1 cellular context compared by ENCODE assay signal in the genomic region with DNA sequence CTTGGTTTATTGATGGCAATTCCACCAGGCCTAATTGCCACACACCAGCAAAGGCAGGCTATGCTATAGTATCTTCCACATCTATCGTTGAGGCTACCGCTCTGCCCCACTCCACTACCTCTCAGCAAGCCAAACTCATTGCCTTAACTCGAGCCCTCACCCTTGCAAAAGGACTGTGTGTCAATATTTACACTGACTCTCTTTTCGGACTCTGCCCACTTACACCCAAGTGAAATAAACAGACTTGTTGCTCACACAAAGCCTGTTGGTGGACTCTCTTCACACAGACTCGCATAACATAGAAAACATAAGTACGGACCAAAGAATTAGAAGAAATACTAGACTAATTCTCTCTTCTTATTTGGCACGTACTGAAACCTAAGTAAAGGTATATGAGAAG.
TF ChIP-seq lines count a peak whose summit lies in the region.
"Not testable (repeated sequence)": the region's sequence is repeated elsewhere in the genome, so short reads cannot be mapped to it uniquely, and the experiment has no call there.

No MANE protein-coding gene starts in this region.

TF ChIP-seq in HepG2, 621 proteins besides CTCF, POLR2A, EP300 and RAD21 (continued from another document and continues in another):
- TF ChIP-seq, protein P1, sequence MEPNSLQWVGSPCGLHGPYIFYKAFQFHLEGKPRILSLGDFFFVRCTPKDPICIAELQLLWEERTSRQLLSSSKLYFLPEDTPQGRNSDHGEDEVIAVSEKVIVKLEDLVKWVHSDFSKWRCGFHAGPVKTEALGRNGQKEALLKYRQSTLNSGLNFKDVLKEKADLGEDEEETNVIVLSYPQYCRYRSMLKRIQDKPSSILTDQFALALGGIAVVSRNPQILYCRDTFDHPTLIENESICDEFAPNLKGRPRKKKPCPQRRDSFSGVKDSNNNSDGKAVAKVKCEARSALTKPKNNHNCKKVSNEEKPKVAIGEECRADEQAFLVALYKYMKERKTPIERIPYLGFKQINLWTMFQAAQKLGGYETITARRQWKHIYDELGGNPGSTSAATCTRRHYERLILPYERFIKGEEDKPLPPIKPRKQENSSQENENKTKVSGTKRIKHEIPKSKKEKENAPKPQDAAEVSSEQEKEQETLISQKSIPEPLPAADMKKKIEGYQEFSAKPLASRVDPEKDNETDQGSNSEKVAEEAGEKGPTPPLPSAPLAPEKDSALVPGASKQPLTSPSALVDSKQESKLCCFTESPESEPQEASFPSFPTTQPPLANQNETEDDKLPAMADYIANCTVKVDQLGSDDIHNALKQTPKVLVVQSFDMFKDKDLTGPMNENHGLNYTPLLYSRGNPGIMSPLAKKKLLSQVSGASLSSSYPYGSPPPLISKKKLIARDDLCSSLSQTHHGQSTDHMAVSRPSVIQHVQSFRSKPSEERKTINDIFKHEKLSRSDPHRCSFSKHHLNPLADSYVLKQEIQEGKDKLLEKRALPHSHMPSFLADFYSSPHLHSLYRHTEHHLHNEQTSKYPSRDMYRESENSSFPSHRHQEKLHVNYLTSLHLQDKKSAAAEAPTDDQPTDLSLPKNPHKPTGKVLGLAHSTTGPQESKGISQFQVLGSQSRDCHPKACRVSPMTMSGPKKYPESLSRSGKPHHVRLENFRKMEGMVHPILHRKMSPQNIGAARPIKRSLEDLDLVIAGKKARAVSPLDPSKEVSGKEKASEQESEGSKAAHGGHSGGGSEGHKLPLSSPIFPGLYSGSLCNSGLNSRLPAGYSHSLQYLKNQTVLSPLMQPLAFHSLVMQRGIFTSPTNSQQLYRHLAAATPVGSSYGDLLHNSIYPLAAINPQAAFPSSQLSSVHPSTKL (CRISPR knock-in tag; IDR thresholded peaks at IDR 0.05): peak; percentile 96
- TF ChIP-seq, protein P2, sequence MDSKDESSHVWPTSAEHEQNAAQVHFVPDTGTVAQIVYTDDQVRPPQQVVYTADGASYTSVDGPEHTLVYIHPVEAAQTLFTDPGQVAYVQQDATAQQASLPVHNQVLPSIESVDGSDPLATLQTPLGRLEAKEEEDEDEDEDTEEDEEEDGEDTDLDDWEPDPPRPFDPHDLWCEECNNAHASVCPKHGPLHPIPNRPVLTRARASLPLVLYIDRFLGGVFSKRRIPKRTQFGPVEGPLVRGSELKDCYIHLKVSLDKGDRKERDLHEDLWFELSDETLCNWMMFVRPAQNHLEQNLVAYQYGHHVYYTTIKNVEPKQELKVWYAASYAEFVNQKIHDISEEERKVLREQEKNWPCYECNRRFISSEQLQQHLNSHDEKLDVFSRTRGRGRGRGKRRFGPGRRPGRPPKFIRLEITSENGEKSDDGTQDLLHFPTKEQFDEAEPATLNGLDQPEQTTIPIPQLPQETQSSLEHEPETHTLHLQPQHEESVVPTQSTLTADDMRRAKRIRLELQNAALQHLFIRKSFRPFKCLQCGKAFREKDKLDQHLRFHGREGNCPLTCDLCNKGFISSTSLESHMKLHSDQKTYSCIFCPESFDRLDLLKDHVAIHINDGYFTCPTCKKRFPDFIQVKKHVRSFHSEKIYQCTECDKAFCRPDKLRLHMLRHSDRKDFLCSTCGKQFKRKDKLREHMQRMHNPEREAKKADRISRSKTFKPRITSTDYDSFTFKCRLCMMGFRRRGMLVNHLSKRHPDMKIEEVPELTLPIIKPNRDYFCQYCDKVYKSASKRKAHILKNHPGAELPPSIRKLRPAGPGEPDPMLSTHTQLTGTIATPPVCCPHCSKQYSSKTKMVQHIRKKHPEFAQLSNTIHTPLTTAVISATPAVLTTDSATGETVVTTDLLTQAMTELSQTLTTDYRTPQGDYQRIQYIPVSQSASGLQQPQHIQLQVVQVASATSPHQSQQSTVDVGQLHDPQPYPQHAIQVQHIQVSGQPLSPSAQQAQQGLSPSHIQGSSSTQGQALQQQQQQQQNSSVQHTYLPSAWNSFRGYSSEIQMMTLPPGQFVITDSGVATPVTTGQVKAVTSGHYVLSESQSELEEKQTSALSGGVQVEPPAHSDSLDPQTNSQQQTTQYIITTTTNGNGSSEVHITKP (CRISPR knock-in tag; IDR thresholded peaks at IDR 0.05; ENCODE audit: low read depth): 0 out of 2 replicates have a peak, but pooled peaks have one; percentile 50
- 0 out of 2 replicates have a peak, but pooled peaks have one; percentile 29 for TF ChIP-seq JUND (CRISPR knock-in tag; IDR thresholded peaks at IDR 0.05)
- peak; percentile 52; the same call in 1 of the 2 replicates for TF ChIP-seq CEBPB (IDR thresholded peaks at IDR 0.05; ENCODE audit: borderline replicate concordance, low read depth, low read length)
- peak; percentile 24; the same call in 1 of the 2 replicates for TF ChIP-seq ZNF670 (CRISPR knock-in tag; IDR thresholded peaks at IDR 0.05; ENCODE audit: borderline replicate concordance)
- TF ChIP-seq KAT7 (CRISPR knock-in tag; IDR thresholded peaks at IDR 0.05; ENCODE audit: borderline replicate concordance): 0 out of 2 replicates have a peak, but pooled peaks have one; percentile 52
- peak; percentile 68; the same call in 1 of the 2 replicates for TF ChIP-seq ZMAT3 (CRISPR knock-in tag; conservative IDR thresholded peaks at IDR 0.05)
- TF ChIP-seq ZNF335 (CRISPR knock-in tag; IDR thresholded peaks at IDR 0.05): 0 out of 2 replicates have a peak, but pooled peaks have one; percentile 21
- TF ChIP-seq ZNF644 (CRISPR knock-in tag; IDR thresholded peaks at IDR 0.05; ENCODE audit: low read depth): peak; percentile 96
- TF ChIP-seq ELF3 (CRISPR knock-in tag; IDR thresholded peaks at IDR 0.05): peak; percentile 61; the same call in 1 of the 2 replicates
- 0 out of 2 replicates have a peak, but pooled peaks have one; percentile 40 for TF ChIP-seq KLF12 (CRISPR knock-in tag; IDR thresholded peaks at IDR 0.05; ENCODE audit: borderline replicate concordance)
- TF ChIP-seq ZNF772 (CRISPR knock-in tag; IDR thresholded peaks at IDR 0.05): peak; percentile 84
- TF ChIP-seq ZNF24 (IDR thresholded peaks at IDR 0.05): 0 out of 2 replicates have a peak, but pooled peaks have one; percentile 17
- peak; percentile 63; the same call in 1 of the 2 replicates for TF ChIP-seq GATA4 (IDR thresholded peaks at IDR 0.05; ENCODE audit: borderline replicate concordance, low read depth)
- TF ChIP-seq ZNF292 (CRISPR knock-in tag; IDR thresholded peaks at IDR 0.05; ENCODE audit: borderline replicate concordance, low read depth): peak; percentile 18; the same call in 1 of the 2 replicates
- peak; percentile 71; the same call in 1 of the 2 replicates for TF ChIP-seq HOXA3 (CRISPR knock-in tag; IDR thresholded peaks at IDR 0.05)
- TF ChIP-seq SP5 (CRISPR knock-in tag; IDR thresholded peaks at IDR 0.05; ENCODE audit: borderline replicate concordance, low read depth): peak; percentile 71; the same call in 1 of the 2 replicates
- TF ChIP-seq GABPA (IDR thresholded peaks at IDR 0.05; ENCODE audit: low read depth, low read length); CREM (CRISPR knock-in tag; IDR thresholded peaks at IDR 0.05); SP1 (IDR thresholded peaks at IDR 0.05); NONO (IDR thresholded peaks at IDR 0.05): not testable (repeated sequence)
- peak; percentile 55; the same call in 1 of the 2 replicates for TF ChIP-seq GABPA (CRISPR knock-in tag; IDR thresholded peaks at IDR 0.05; ENCODE audit: low read depth)
- TF ChIP-seq, protein P3, sequence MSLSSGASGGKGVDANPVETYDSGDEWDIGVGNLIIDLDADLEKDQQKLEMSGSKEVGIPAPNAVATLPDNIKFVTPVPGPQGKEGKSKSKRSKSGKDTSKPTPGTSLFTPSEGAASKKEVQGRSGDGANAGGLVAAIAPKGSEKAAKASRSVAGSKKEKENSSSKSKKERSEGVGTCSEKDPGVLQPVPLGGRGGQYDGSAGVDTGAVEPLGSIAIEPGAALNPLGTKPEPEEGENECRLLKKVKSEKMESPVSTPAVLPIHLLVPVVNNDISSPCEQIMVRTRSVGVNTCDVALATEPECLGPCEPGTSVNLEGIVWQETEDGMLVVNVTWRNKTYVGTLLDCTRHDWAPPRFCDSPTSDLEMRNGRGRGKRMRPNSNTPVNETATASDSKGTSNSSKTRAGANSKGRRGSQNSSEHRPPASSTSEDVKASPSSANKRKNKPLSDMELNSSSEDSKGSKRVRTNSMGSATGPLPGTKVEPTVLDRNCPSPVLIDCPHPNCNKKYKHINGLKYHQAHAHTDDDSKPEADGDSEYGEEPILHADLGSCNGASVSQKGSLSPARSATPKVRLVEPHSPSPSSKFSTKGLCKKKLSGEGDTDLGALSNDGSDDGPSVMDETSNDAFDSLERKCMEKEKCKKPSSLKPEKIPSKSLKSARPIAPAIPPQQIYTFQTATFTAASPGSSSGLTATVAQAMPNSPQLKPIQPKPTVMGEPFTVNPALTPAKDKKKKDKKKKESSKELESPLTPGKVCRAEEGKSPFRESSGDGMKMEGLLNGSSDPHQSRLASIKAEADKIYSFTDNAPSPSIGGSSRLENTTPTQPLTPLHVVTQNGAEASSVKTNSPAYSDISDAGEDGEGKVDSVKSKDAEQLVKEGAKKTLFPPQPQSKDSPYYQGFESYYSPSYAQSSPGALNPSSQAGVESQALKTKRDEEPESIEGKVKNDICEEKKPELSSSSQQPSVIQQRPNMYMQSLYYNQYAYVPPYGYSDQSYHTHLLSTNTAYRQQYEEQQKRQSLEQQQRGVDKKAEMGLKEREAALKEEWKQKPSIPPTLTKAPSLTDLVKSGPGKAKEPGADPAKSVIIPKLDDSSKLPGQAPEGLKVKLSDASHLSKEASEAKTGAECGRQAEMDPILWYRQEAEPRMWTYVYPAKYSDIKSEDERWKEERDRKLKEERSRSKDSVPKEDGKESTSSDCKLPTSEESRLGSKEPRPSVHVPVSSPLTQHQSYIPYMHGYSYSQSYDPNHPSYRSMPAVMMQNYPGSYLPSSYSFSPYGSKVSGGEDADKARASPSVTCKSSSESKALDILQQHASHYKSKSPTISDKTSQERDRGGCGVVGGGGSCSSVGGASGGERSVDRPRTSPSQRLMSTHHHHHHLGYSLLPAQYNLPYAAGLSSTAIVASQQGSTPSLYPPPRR (CRISPR knock-in tag; IDR thresholded peaks at IDR 0.05; ENCODE audit: borderline replicate concordance): peak; percentile 85; the same call in 1 of the 2 replicates
- peak; percentile 85 for TF ChIP-seq ZNF792 (CRISPR knock-in tag; IDR thresholded peaks at IDR 0.05)
- TF ChIP-seq TEAD3 (CRISPR knock-in tag; optimal IDR thresholded peaks at IDR 0.05; ENCODE audit: borderline replicate concordance): peak; percentile 81
- TF ChIP-seq SMAD3 (CRISPR knock-in tag; IDR thresholded peaks at IDR 0.05): peak; percentile 93
- TF ChIP-seq ZNF766 (CRISPR knock-in tag; IDR thresholded peaks at IDR 0.05; ENCODE audit: borderline replicate concordance): peak; percentile 37; the same call in 1 of the 2 replicates
- peak; percentile 52 for TF ChIP-seq JUNB (CRISPR knock-in tag; IDR thresholded peaks at IDR 0.05; ENCODE audit: borderline replicate concordance)
- TF ChIP-seq MEIS1 (CRISPR knock-in tag; IDR thresholded peaks at IDR 0.05; ENCODE audit: borderline replicate concordance): 0 out of 2 replicates have a peak, but pooled peaks have one; percentile 41
- TF ChIP-seq, protein P4, sequence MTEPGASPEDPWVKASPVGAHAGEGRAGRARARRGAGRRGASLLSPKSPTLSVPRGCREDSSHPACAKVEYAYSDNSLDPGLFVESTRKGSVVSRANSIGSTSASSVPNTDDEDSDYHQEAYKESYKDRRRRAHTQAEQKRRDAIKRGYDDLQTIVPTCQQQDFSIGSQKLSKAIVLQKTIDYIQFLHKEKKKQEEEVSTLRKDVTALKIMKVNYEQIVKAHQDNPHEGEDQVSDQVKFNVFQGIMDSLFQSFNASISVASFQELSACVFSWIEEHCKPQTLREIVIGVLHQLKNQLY (CRISPR knock-in tag; IDR thresholded peaks at IDR 0.05): peak; percentile 35; the same call in 1 of the 2 replicates
- peak; percentile 59 for TF ChIP-seq NAIF1 (CRISPR knock-in tag; IDR thresholded peaks at IDR 0.05; ENCODE audit: borderline replicate concordance)
- TF ChIP-seq FOXK2 (IDR thresholded peaks at IDR 0.05): peak; percentile 65; the same call in 1 of the 2 replicates
- TF ChIP-seq HMG20A (CRISPR knock-in tag; IDR thresholded peaks at IDR 0.05; ENCODE audit: borderline replicate concordance): peak; percentile 94
- TF ChIP-seq BRD4 (CRISPR knock-in tag; IDR thresholded peaks at IDR 0.05): peak; percentile 72
- TF ChIP-seq CREM (IDR thresholded peaks at IDR 0.05): peak; percentile 72
- peak; percentile 79 for TF ChIP-seq ZMYM3 (CRISPR knock-in tag; IDR thresholded peaks at IDR 0.05)
- TF ChIP-seq, protein P5, sequence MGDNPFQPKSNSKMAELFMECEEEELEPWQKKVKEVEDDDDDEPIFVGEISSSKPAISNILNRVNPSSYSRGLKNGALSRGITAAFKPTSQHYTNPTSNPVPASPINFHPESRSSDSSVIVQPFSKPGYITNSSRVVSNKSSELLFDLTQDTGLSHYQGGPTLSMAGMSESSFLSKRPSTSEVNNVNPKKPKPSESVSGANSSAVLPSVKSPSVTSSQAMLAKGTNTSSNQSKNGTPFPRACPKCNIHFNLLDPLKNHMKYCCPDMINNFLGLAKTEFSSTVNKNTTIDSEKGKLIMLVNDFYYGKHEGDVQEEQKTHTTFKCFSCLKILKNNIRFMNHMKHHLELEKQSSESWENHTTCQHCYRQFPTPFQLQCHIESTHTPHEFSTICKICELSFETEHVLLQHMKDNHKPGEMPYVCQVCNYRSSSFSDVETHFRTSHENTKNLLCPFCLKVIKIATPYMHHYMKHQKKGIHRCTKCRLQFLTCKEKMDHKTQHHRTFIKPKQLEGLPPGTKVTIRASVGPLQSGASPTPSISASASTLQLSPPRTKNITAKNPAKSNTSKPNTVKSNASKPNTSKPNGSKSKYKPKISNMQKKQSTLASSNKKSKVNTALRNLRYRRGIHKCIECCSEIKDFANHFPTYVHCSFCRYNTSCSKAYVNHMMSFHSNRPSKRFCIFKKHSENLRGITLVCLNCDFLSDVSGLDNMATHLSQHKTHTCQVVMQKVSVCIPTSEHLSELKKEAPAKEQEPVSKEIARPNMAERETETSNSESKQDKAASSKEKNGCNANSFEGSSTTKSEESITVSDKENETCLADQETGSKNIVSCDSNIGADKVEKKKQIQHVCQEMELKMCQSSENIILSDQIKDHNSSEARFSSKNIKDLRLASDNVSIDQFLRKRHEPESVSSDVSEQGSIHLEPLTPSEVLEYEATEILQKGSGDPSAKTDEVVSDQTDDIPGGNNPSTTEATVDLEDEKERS (CRISPR knock-in tag; IDR thresholded peaks at IDR 0.05): 0 out of 2 replicates have a peak, but pooled peaks have one; percentile 45
- peak; percentile 49; the same call in 1 of the 2 replicates for TF ChIP-seq ZNF430 (CRISPR knock-in tag; IDR thresholded peaks at IDR 0.05)
- TF ChIP-seq SP1 (CRISPR knock-in tag; IDR thresholded peaks at IDR 0.05): peak; percentile 27; the same call in 1 of the 2 replicates
- peak; percentile 68 for TF ChIP-seq NONO (CRISPR knock-in tag; conservative IDR thresholded peaks at IDR 0.05)
- TF ChIP-seq RARA (CRISPR knock-in tag; IDR thresholded peaks at IDR 0.05): peak; percentile 84
- peak; percentile 85 for TF ChIP-seq ZSCAN29 (CRISPR knock-in tag; conservative IDR thresholded peaks at IDR 0.05)
- TF ChIP-seq SAP130 (CRISPR knock-in tag; IDR thresholded peaks at IDR 0.05; ENCODE audit: low read depth): peak; percentile 85
- peak; percentile 89 for TF ChIP-seq NCOA2 (CRISPR knock-in tag; IDR thresholded peaks at IDR 0.05)
- 0 out of 2 replicates have a peak, but pooled peaks have one; percentile 21 for TF ChIP-seq NFYB (CRISPR knock-in tag; IDR thresholded peaks at IDR 0.05)
- TF ChIP-seq KMT2B (CRISPR knock-in tag; IDR thresholded peaks at IDR 0.05): 0 out of 2 replicates have a peak, but pooled peaks have one; percentile 50
- TF ChIP-seq BORCS8-MEF2B (CRISPR knock-in tag; IDR thresholded peaks at IDR 0.05): peak; percentile 53; the same call in 1 of the 2 replicates
